18 cellular contexts compared by ENCODE assay signal in the genomic region with DNA sequence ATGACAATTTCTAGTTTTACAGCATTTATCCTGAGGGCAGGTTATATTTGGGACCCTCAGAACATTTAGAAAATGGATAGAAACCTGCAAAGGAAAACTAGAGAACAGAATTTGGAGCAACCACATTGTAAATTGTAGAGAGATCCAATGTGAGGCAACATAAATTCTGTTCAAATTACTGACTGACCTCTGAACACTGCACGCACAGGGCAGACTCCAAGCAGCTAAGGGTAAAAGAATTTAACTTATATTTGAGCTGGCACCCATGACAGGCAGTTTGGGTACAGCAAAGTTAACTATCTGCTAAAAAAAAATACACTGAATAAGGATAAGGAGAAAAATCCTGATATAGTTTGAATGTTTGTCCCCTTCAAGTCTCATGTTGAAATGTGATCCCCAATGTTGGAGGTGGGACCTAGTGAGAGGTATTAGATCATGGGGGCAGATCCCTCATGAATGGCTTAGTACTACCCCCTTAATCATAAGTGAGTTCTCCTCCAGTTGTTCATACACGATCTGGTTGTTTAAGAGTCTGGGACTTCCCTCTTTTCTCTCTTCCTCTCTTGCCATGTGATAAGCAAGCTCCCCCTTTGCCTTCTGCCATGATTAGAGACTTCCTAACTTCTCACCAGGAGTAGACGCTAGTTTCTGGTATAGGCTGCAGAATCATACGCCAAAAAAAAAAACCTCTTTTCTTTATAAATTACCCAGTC.
DNase-seq lines count a peak whose midpoint lies in the region; ATAC-seq and TF ChIP-seq lines count a peak whose summit lies in the region.
"Had no signal": no experiment of that assay in that cellular context is flagged by ENCODE, and none has a peak within 500 bp of the region (broad histone marks: within the 10 kb centered on the region; RNA-seq: fewer than 3 reads in every experiment).

No MANE protein-coding gene starts in this region.

- H3K4me2 ChIP-seq in OCI-LY3 (ENCODE audit: low read length), result peak overlapping the region; percentile 73
- H3K4me2 ChIP-seq: BLaER1, hepatocyte had no signal

- peak; percentile 83 for DNase-seq in KBM-7
- DNase-seq in effector memory CD8-positive, alpha-beta T cell, result no peak
- DNase-seq in sciatic nerve (ENCODE audit: low spot score), result no peak
- DNase-seq in NCI-H146 treated with DMSO at 0.1 percent for 48 hours (lab: John Stamatoyannopoulos, UW; ENCODE audit: unreplicated experiment), result no peak
- no peak for DNase-seq in type B pancreatic cell (ENCODE audit: extremely low spot score, unreplicated experiment)
- DNase-seq: activated CD4-positive, alpha-beta T cell treated with anti-CD3 and anti-CD28 coated beads, Interleukin-2, amount 50 U/mL, for 48 hours; activated T-cell treated with anti-CD3 and anti-CD28 coated beads, Interleukin-2, amount 50 U/mL, for 72 hours; kidney; mucosa of descending colon; NK-92 treated with Interleukin-12 subunit alpha and Interleukin-12 subunit beta, amount 100 ng/mL, for 24 hours; occipital lobe; stimulated activated CD4-positive, alpha-beta T cell treated with anti-CD3 and anti-CD28 coated beads, Interleukin-4, amount 100 ng/mL, for 4 hours; thyroid gland had no signal

- no peaks in the 10 kb centered on the region for H3K27me3 Mint-ChIP-seq in effector memory CD8-positive, alpha-beta T cell
- H3K27me3 Mint-ChIP-seq in type B pancreatic cell, result no peaks in the 10 kb centered on the region

- H3K9ac ChIP-seq in OCI-LY3 (ENCODE audit: low read length), result peak overlapping the region; percentile 41; the same call in 1 of the 2 replicates
- H3K9ac ChIP-seq: BLaER1 had no signal

- no peak overlapping the region for H2AFZ ChIP-seq in OCI-LY3 (ENCODE audit: low read depth, low read length)
- H2AFZ ChIP-seq: hepatocyte had no signal

- peaks cover 35% of the 10 kb centered on the region for H3K4me1 ChIP-seq in OCI-LY3 (ENCODE audit: low read length)
- H3K4me1 ChIP-seq: BLaER1 had no signal

- no peak overlapping the region for H3K4me3 Mint-ChIP-seq in effector memory CD8-positive, alpha-beta T cell
- no peak overlapping the region for H3K4me3 Mint-ChIP-seq in type B pancreatic cell
- H3K4me3 Mint-ChIP-seq: activated T-cell treated with anti-CD3 and anti-CD28 coated beads, Interleukin-2, amount 50 U/mL, for 72 hours had no signal

- no peaks in the 10 kb centered on the region for H4K20me1 ChIP-seq in OCI-LY3 (ENCODE audit: insufficient read depth, low read length)

- no peak for TF ChIP-seq CTCF in OCI-LY3 (IDR thresholded peaks at IDR 0.05; ENCODE audit: low read depth, low read length)
- no peak for TF ChIP-seq CTCF in type B pancreatic cell (conservative IDR thresholded peaks at IDR 0.05)

- peak overlapping the region; percentile 72 for H3K27ac ChIP-seq in OCI-LY3 (ENCODE audit: low read length)
- H3K27ac ChIP-seq: BLaER1, hepatocyte, SK-N-MC, thyroid gland had no signal

- no peaks in the 10 kb centered on the region for H3K9me3 ChIP-seq in OCI-LY3 (ENCODE audit: insufficient read depth, low read length)
- H3K9me3 ChIP-seq: BLaER1, mucosa of descending colon, thyroid gland had no signal

- no peaks in the 10 kb centered on the region for H3K79me2 ChIP-seq in OCI-LY3 (ENCODE audit: low read length)
- H3K79me2 ChIP-seq: hepatocyte had no signal

- peak overlapping the region; percentile 29 to 63 for H3K27ac Mint-ChIP-seq in effector memory CD8-positive, alpha-beta T cell
- no peak overlapping the region for H3K27ac Mint-ChIP-seq in type B pancreatic cell

- no peaks in the 10 kb centered on the region for H3K27me3 ChIP-seq in OCI-LY3 (ENCODE audit: low read depth, low read length)
- H3K27me3 ChIP-seq: BLaER1, hepatocyte, thyroid gland had no signal

- intact Hi-C loops in sciatic nerve (cut with DNase I), result no loop called here

- H3K9me3 Mint-ChIP-seq in effector memory CD8-positive, alpha-beta T cell, result no peaks in the 10 kb centered on the region
- H3K9me3 Mint-ChIP-seq in type B pancreatic cell, result no peaks in the 10 kb centered on the region
- H3K9me3 Mint-ChIP-seq: activated T-cell treated with anti-CD3 and anti-CD28 coated beads, Interleukin-2, amount 50 U/mL, for 72 hours had no signal

- H3K4me3 ChIP-seq in OCI-LY3 (ENCODE audit: low read length), result peak overlapping the region; percentile 44
- H3K4me3 ChIP-seq: BLaER1, hepatocyte, mucosa of descending colon, SK-N-MC, thyroid gland had no signal

- no peaks in the 10 kb centered on the region for H3K36me3 Mint-ChIP-seq in effector memory CD8-positive, alpha-beta T cell (ENCODE audit: insufficient read depth)
- peaks cover 4% of the 10 kb centered on the region for H3K36me3 Mint-ChIP-seq in type B pancreatic cell

- H3K4me1 Mint-ChIP-seq in effector memory CD8-positive, alpha-beta T cell (ENCODE audit: low read depth in 2 of 2), result peaks cover 0 to 5% of the 10 kb centered on the region in 2 donors
- H3K4me1 Mint-ChIP-seq in type B pancreatic cell (ENCODE audit: unreplicated experiment), result no peaks in the 10 kb centered on the region

- ATAC-seq in effector memory CD8-positive, alpha-beta T cell (replicated peaks), result no peak
- ATAC-seq in sciatic nerve, result peak; percentile 39
- no peak for ATAC-seq in HG03039 (IDR thresholded peaks at IDR 0.05; ENCODE audit: unreplicated experiment)
- ATAC-seq: activated T-cell treated with anti-CD3 and anti-CD28 coated beads, Interleukin-2, amount 50 U/mL, for 72 hours; mucosa of descending colon had no signal

- peaks cover 2% of the 10 kb centered on the region for H3K36me3 ChIP-seq in OCI-LY3 (replicated peaks; ENCODE audit: low read depth, low read length)
- H3K36me3 ChIP-seq: thyroid gland had no signal

- in situ Hi-C loops in KBM-7 (cut with MboI; ENCODE audit: low pct_unique_long_range_greater_than_20kb, low sequenced_read_pairs), result no loop called here
